ENCODE assay signal across 20 cellular contexts in genomic region chr7:28003408-28003807, GRCh38.
"Had no signal": no experiment of that assay in that cellular context is flagged by ENCODE, and none has a peak within 500 bp of the region (broad histone marks: within the 10 kb centered on the region; RNA-seq: fewer than 3 reads in every experiment).

No MANE protein-coding gene starts in this region.

- H3K4me3 ChIP-seq: coronary artery, dorsolateral prefrontal cortex, esophagus squamous epithelium, gastrocnemius medialis, heart right ventricle, left lung, lower lobe of right lung, mucosa of descending colon had no signal

- H3K27ac ChIP-seq: coronary artery, dorsolateral prefrontal cortex, epithelial cell of prostate, esophagus squamous epithelium, gastrocnemius medialis, heart right ventricle, left lung, lower lobe of right lung had no signal

- DNase-seq: dermis blood vessel endothelial cell; dorsolateral prefrontal cortex; effector CD4-positive, alpha-beta T cell; effector memory CD4-positive, alpha-beta T cell; esophagus squamous epithelium; foreskin fibroblast; foreskin melanocyte; gastrocnemius medialis; glutamatergic neuron; heart right ventricle; hippocampal formation; left cardiac atrium; left lung; left ventricle myocardium superior; lower lobe of right lung; mesenchymal stem cell; mucosa of descending colon had no signal

- H3K4me1 ChIP-seq: left lung, lower lobe of right lung had no signal

- H3K36me3 ChIP-seq: esophagus squamous epithelium, gastrocnemius medialis, heart right ventricle, left lung, lower lobe of right lung had no signal

- ATAC-seq: esophagus mucosa, gastrocnemius medialis, heart right ventricle, left cardiac atrium, left lung, left ventricle myocardium superior, lower lobe of right lung, mucosa of descending colon had no signal

- H3K27me3 ChIP-seq: dorsolateral prefrontal cortex, esophagus squamous epithelium, gastrocnemius medialis, heart right ventricle, left lung had no signal

- H3K9me3 ChIP-seq: esophagus squamous epithelium, gastrocnemius medialis, heart right ventricle, left lung, lower lobe of right lung, mucosa of descending colon had no signal
